In the genomic region with DNA sequence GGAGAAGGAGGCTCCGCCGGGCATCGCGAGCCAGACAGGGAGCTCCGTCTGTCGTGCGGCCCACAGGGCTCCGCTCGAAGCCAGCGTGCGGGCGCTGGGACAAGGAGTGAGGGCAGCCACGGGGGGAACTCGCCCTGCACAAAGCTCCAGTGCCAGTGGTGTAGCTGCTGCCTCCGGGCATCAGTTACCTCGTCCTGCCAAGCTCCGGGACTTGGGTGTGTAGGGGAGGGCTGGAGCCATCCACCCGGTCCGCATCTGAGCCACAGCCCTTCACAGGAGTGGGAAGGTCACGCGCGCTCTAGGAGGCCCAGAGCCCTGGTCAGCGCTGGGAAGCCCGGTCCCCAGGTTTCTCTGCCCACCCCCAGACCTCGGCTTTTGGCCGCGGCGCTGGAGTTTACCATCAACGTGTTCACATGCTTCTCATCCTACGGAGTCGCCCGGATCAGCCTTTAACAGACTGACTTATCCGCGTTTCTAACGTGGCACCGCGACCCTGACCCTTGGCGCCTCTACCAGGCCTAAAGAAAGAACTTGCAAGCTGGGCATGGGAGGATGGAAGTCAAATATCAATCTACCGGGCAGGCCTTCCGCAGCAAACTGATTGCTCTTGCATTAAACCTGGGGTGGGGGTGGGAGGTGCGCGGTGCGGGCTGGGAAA, we compare ENCODE assay signal across 1 cellular context.
TF ChIP-seq lines count a peak whose summit lies in the region.

No MANE protein-coding gene starts in this region.

TF ChIP-seq in IMR-90, 13 proteins besides CTCF, POLR2A, EP300 and RAD21:
- TF ChIP-seq SMC3 (IDR thresholded peaks at IDR 0.05; ENCODE audit: low read depth, low read length): no peak
